In genomic region chr11:84836371-84836770, GRCh38 we compare ENCODE assay signal across 40 cellular contexts.
"Had no signal": no experiment of that assay in that cellular context is flagged by ENCODE, and none has a peak within 500 bp of the region (broad histone marks: within the 10 kb centered on the region; RNA-seq: fewer than 3 reads in every experiment).

No MANE protein-coding gene starts in this region.

- H3K4me3 Mint-ChIP-seq: activated naive CD4-positive, alpha-beta T cell treated with anti-CD3 and anti-CD28 coated beads for 36 hours; activated naive CD4-positive, alpha-beta T cell treated with anti-CD3 and anti-CD28 coated beads, Interleukin-2, amount 10 ng/mL, durations not matched to agents 7 days and 5 days; activated naive CD4-positive, alpha-beta T cell treated with anti-CD3 and anti-CD28 coated beads, Interleukin-2, amount 50 U/mL, for 24 hours; activated naive CD8-positive, alpha-beta T cell; activated naive CD8-positive, alpha-beta T cell treated with anti-CD3 and anti-CD28 coated beads for 36 hours; activated naive CD8-positive, alpha-beta T cell treated with anti-CD3 and anti-CD28 coated beads, Interleukin-2, amount 10 ng/mL, durations not matched to agents 7 days and 5 days; activated naive CD8-positive, alpha-beta T cell treated with anti-CD3 and anti-CD28 coated beads, Interleukin-2, amount 50 U/mL, for 24 hours; activated T-cell treated with anti-CD3 and anti-CD28 coated beads, Interleukin-2, amount 50 U/mL, for 24 hours; activated T-cell treated with anti-CD3 and anti-CD28 coated beads, Interleukin-2, amount 50 U/mL, for 4 hours; activated T-cell treated with anti-CD3 and anti-CD28 coated beads, Interleukin-2, amount 50 U/mL, for 72 hours; activated T-helper 1 cell treated with anti-CD3 and anti-CD28 coated beads, Interleukin-12 subunit alpha, Interleukin-12 subunit beta, Interleukin-2, Interleukin-4 antibody, amounts not matched to agents 30 ng/mL and 10 ng/mL and 1 ng/mL, durations not matched to agents 14 hours and 24 hours and 36 hours; activated T-helper 17 cell treated with anti-CD3 and anti-CD28 coated beads, Interleukin-2, amount 50 U/mL, for 72 hours; brain; central memory CD8-positive, alpha-beta T cell had no signal

- H3K4me1 ChIP-seq: adrenal gland, ascending aorta, body of pancreas, breast epithelium had no signal

- H3K9me3 ChIP-seq: adrenal gland, body of pancreas, breast epithelium had no signal

- H3K27ac Mint-ChIP-seq: activated naive CD4-positive, alpha-beta T cell treated with anti-CD3 and anti-CD28 coated beads for 36 hours; activated naive CD4-positive, alpha-beta T cell treated with anti-CD3 and anti-CD28 coated beads, Interleukin-2, amount 10 ng/mL, durations not matched to agents 7 days and 5 days; activated naive CD4-positive, alpha-beta T cell treated with anti-CD3 and anti-CD28 coated beads, Interleukin-2, amount 50 U/mL, for 24 hours; activated naive CD4-positive, alpha-beta T cell treated with anti-CD3 and anti-CD28 coated beads, Interleukin-2, amount 50 U/mL, for 72 hours; activated naive CD8-positive, alpha-beta T cell; activated naive CD8-positive, alpha-beta T cell treated with anti-CD3 and anti-CD28 coated beads for 36 hours; activated naive CD8-positive, alpha-beta T cell treated with anti-CD3 and anti-CD28 coated beads, Interleukin-2, amount 10 ng/mL, durations not matched to agents 7 days and 5 days; activated naive CD8-positive, alpha-beta T cell treated with anti-CD3 and anti-CD28 coated beads, Interleukin-2, amount 50 U/mL, for 24 hours; activated T-cell treated with anti-CD3 and anti-CD28 coated beads, Interleukin-2, amount 50 U/mL, for 24 hours; activated T-cell treated with anti-CD3 and anti-CD28 coated beads, Interleukin-2, amount 50 U/mL, for 72 hours; activated T-helper 1 cell treated with anti-CD3 and anti-CD28 coated beads, Interleukin-12 subunit alpha, Interleukin-12 subunit beta, Interleukin-2, Interleukin-4 antibody, amounts not matched to agents 30 ng/mL and 10 ng/mL and 1 ng/mL, durations not matched to agents 14 hours and 24 hours and 36 hours; activated T-helper 17 cell treated with anti-CD3 and anti-CD28 coated beads, Interleukin-2, amount 50 U/mL, for 72 hours; activated T-helper 2 cell treated with anti-CD3 and anti-CD28 coated beads, Interferon-gamma antibody, Interleukin-2, Interleukin-4, amounts not matched to agents 10 μg/mL and 5 μg/mL and 100 μg/mL, durations not matched to agents 14 hours and 24 hours and 36 hours; brain had no signal

- DNase-seq: activated effector memory CD4-positive, alpha-beta T cell treated with anti-CD3 and anti-CD28 coated beads, Interleukin-2, amount 50 U/mL, for 16 hours; activated effector memory CD4-positive, alpha-beta T cell treated with Interleukin-2 at 50 U/mL for 16 hours; activated gamma-delta T cell; activated gamma-delta T cell treated with Interleukin-2 at 50 U/mL for 16 hours; activated naive CD4-positive, alpha-beta T cell; activated naive CD4-positive, alpha-beta T cell treated with anti-CD3 and anti-CD28 coated beads for 36 hours; activated naive CD4-positive, alpha-beta T cell treated with anti-CD3 and anti-CD28 coated beads, Interleukin-2, amount 10 ng/mL, durations not matched to agents 7 days and 5 days; activated naive CD4-positive, alpha-beta T cell treated with anti-CD3 and anti-CD28 coated beads, Interleukin-2, amount 50 U/mL, for 16 hours; activated naive CD4-positive, alpha-beta T cell treated with Interleukin-2 at 50 U/mL for 16 hours; activated naive CD8-positive, alpha-beta T cell treated with anti-CD3 and anti-CD28 coated beads for 36 hours; activated naive CD8-positive, alpha-beta T cell treated with anti-CD3 and anti-CD28 coated beads, Interleukin-2, amount 10 ng/mL, durations not matched to agents 7 days and 5 days; activated naive CD8-positive, alpha-beta T cell treated with anti-CD3 and anti-CD28 coated beads, Interleukin-2, amount 50 U/mL, for 24 hours; activated T-cell treated with anti-CD3 and anti-CD28 coated beads, Interleukin-2, amount 50 U/mL, for 1 hour; activated T-cell treated with anti-CD3 and anti-CD28 coated beads, Interleukin-2, amount 50 U/mL, for 24 hours; activated T-cell treated with anti-CD3 and anti-CD28 coated beads, Interleukin-2, amount 50 U/mL, for 4 hours; activated T-cell treated with anti-CD3 and anti-CD28 coated beads, Interleukin-2, amount 50 U/mL, for 48 hours; activated T-cell treated with anti-CD3 and anti-CD28 coated beads, Interleukin-2, amount 50 U/mL, for 72 hours; adrenal gland; amniotic stem cell; amygdala; anterior cingulate cortex; aorta; body of pancreas; brain microvascular endothelial cell; caudate nucleus; central memory CD4-positive, alpha-beta T cell; cerebellar nuclear complex had no signal

- FAIRE-seq: astrocyte, bronchial epithelial cell had no signal

- H3K36me3 ChIP-seq: adrenal gland, ascending aorta, brain microvascular endothelial cell, breast epithelium, cardiac muscle cell had no signal

- H3K4me1 Mint-ChIP-seq: activated naive CD4-positive, alpha-beta T cell treated with anti-CD3 and anti-CD28 coated beads, Interleukin-2, amount 10 ng/mL, durations not matched to agents 7 days and 5 days; activated naive CD4-positive, alpha-beta T cell treated with anti-CD3 and anti-CD28 coated beads, Interleukin-2, amount 50 U/mL, for 24 hours; activated naive CD8-positive, alpha-beta T cell treated with anti-CD3 and anti-CD28 coated beads for 36 hours; activated naive CD8-positive, alpha-beta T cell treated with anti-CD3 and anti-CD28 coated beads, Interleukin-2, amount 10 ng/mL, durations not matched to agents 7 days and 5 days; activated naive CD8-positive, alpha-beta T cell treated with anti-CD3 and anti-CD28 coated beads, Interleukin-2, amount 50 U/mL, for 24 hours; activated T-helper 17 cell treated with anti-CD3 and anti-CD28 coated beads, Interleukin-2, amount 50 U/mL, for 72 hours; central memory CD8-positive, alpha-beta T cell had no signal

- H3K4me3 ChIP-seq: adrenal gland, ascending aorta, body of pancreas, breast epithelium, cardiac muscle cell had no signal

- H3K36me3 Mint-ChIP-seq: activated naive CD4-positive, alpha-beta T cell treated with anti-CD3 and anti-CD28 coated beads, Interleukin-2, amount 10 ng/mL, durations not matched to agents 7 days and 5 days; activated naive CD4-positive, alpha-beta T cell treated with anti-CD3 and anti-CD28 coated beads, Interleukin-2, amount 50 U/mL, for 24 hours; activated naive CD4-positive, alpha-beta T cell treated with anti-CD3 and anti-CD28 coated beads, Interleukin-2, amount 50 U/mL, for 72 hours; activated naive CD8-positive, alpha-beta T cell; activated naive CD8-positive, alpha-beta T cell treated with anti-CD3 and anti-CD28 coated beads, Interleukin-2, amount 10 ng/mL, durations not matched to agents 7 days and 5 days; brain had no signal

- H3K27ac ChIP-seq: adrenal gland, ascending aorta, body of pancreas, brain microvascular endothelial cell, breast epithelium, cardiac muscle cell had no signal

- H3K27me3 ChIP-seq: adrenal gland, ascending aorta, body of pancreas, brain microvascular endothelial cell, breast epithelium, cardiac muscle cell had no signal

- H3K27me3 Mint-ChIP-seq: activated naive CD4-positive, alpha-beta T cell treated with anti-CD3 and anti-CD28 coated beads, Interleukin-2, amount 10 ng/mL, durations not matched to agents 7 days and 5 days; activated naive CD4-positive, alpha-beta T cell treated with anti-CD3 and anti-CD28 coated beads, Interleukin-2, amount 50 U/mL, for 24 hours; activated naive CD8-positive, alpha-beta T cell; activated naive CD8-positive, alpha-beta T cell treated with anti-CD3 and anti-CD28 coated beads for 36 hours; activated naive CD8-positive, alpha-beta T cell treated with anti-CD3 and anti-CD28 coated beads, Interleukin-2, amount 10 ng/mL, durations not matched to agents 7 days and 5 days; activated naive CD8-positive, alpha-beta T cell treated with anti-CD3 and anti-CD28 coated beads, Interleukin-2, amount 50 U/mL, for 24 hours; activated T-cell treated with anti-CD3 and anti-CD28 coated beads, Interleukin-2, amount 50 U/mL, for 24 hours; activated T-helper 17 cell treated with anti-CD3 and anti-CD28 coated beads, Interleukin-2, amount 50 U/mL, for 72 hours; brain; central memory CD8-positive, alpha-beta T cell had no signal

- ATAC-seq: activated naive CD4-positive, alpha-beta T cell treated with anti-CD3 and anti-CD28 coated beads, Interleukin-2, amount 50 U/mL, for 72 hours; activated naive CD8-positive, alpha-beta T cell treated with anti-CD3 and anti-CD28 coated beads, Interleukin-2, amount 50 U/mL, for 24 hours; activated T-cell treated with anti-CD3 and anti-CD28 coated beads, Interleukin-2, amount 50 U/mL, for 4 hours; activated T-cell treated with anti-CD3 and anti-CD28 coated beads, Interleukin-2, amount 50 U/mL, for 72 hours; activated T-helper 17 cell treated with anti-CD3 and anti-CD28 coated beads, Interleukin-2, amount 50 U/mL, for 72 hours; body of pancreas had no signal

- H3K9me3 Mint-ChIP-seq: activated naive CD4-positive, alpha-beta T cell treated with anti-CD3 and anti-CD28 coated beads, Interleukin-2, amount 50 U/mL, for 24 hours; activated T-helper 2 cell treated with anti-CD3 and anti-CD28 coated beads, Interferon-gamma antibody, Interleukin-2, Interleukin-4, amounts not matched to agents 10 μg/mL and 5 μg/mL and 100 μg/mL, durations not matched to agents 14 hours and 24 hours and 36 hours had no signal
